Comparison of ENCODE assay signal across 8 cellular contexts in the genomic region with DNA sequence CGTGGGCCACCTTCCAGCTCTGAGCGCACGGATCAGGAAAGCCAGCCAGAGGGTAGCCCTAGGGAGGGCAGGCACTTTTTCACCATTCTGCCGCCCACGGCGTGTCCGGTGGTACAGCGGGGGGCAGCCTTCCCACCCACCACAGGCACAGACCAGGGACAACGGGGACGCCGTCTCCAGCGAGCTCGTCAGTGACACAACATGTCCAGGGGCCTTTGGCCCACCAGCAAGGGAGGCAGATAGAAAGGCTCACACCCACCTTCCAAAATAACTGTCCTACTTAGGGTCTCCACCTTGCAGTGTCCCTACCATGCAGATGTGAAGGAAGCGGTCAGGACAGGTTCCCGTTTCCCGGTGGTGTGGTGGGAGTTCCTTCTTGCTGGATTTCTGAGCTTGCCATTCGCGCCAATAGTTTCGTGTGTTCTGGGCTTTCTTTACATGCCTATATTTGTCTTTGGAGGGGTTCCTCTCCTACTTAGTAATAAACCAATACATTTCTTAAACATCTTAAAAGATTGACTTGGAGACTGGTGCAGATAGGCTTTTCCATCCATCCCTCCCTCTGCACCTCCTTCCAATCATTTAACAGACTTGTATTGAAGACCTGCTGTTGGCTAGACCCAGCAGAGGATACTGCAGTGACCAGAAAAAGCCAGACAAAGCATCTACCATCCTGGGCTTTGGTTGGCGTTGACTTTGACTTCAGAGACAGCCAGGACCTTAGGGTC. TPM values are rescaled to one million over a fixed set of nuclear protein-coding genes. Genes with fewer than 3 reads are reported as not detected.
A peak's percentile ranks its signal among the peaks of the same experiment; 100 is the strongest.
DNase-seq lines count a peak whose midpoint lies in the region; ATAC-seq, FAIRE-seq and TF ChIP-seq lines count a peak whose summit lies in the region.

No MANE protein-coding gene starts in this region.

- H3K27ac ChIP-seq in aorta (ENCODE audit: low read depth in 1 of 2, low read length in 2 of 2) = peak overlapping the region; percentile 62 to 97

- no peak for ATAC-seq in memory B cell (ENCODE audit: low read depth)
- ATAC-seq in aorta (ENCODE audit: low FRiP score) = peak; percentile 36
- no peak for ATAC-seq in GM19397 (IDR thresholded peaks at IDR 0.05; ENCODE audit: unreplicated experiment)
- no peak for ATAC-seq in HG03097 (IDR thresholded peaks at IDR 0.05; ENCODE audit: low FRiP score, unreplicated experiment)

- H3K9me3 ChIP-seq in aorta (ENCODE audit: control insufficient read depth, low read length) = no peaks in the 10 kb centered on the region

- WGBS in aorta, 2 donors = 4 to 5% methylated on average over 20 of the region's 20 CpGs

- H3K36me3 Mint-ChIP-seq in memory B cell = peaks cover 12% of the 10 kb centered on the region

- no peaks in the 10 kb centered on the region for H3K27me3 Mint-ChIP-seq in memory B cell

- H3K4me1 Mint-ChIP-seq in memory B cell = peaks cover 34% of the 10 kb centered on the region

- H3K4me3 ChIP-seq in Jurkat, Clone E6-1 (ENCODE audit: low read length) = peak overlapping the region; percentile 96
- H3K4me3 ChIP-seq in bronchial epithelial cell (ENCODE audit: low read depth, low read length) = peak overlapping the region; percentile 67
- peak overlapping the region; percentile 59 to 68 for H3K4me3 ChIP-seq in aorta (ENCODE audit: low read length in 2 of 2)

- H3K9me3 Mint-ChIP-seq in memory B cell = no peaks in the 10 kb centered on the region

- H3K36me3 ChIP-seq in bronchial epithelial cell (ENCODE audit: control insufficient read depth, insufficient read depth, low read length) (peaks cover 2% of the 10 kb centered on the region), aorta (ENCODE audit: control insufficient read depth in 1 of 2, insufficient read depth in 2 of 2, low read length in 1 of 2) (peaks cover 0 to 2% of the 10 kb centered on the region in 2 donors)

- H3K27ac Mint-ChIP-seq in memory B cell = peak overlapping the region; percentile 90

- H3K4me3 Mint-ChIP-seq in memory B cell = peak overlapping the region; percentile 87

- H3K27me3 ChIP-seq in bronchial epithelial cell (ENCODE audit: control insufficient read depth, insufficient read depth, low read length) (no peaks in the 10 kb centered on the region), aorta (ENCODE audit: control insufficient read depth in 1 of 2, insufficient read depth in 2 of 2, low read length in 1 of 2) (no peaks in the 10 kb centered on the region)

- no peak for FAIRE-seq in bronchial epithelial cell (lab: Jason Lieb, UNC)

- no peaks in the 10 kb centered on the region for H3K4me1 ChIP-seq in aorta (ENCODE audit: control insufficient read depth in 1 of 2, insufficient read depth in 2 of 2, low read length in 2 of 2)

- DNase-seq in DMS53 (lab: John Stamatoyannopoulos, UW) (peak; percentile 58), DMS53 treated with DMSO at 0.1 percent for 48 hours (lab: John Stamatoyannopoulos, UW; ENCODE audit: unreplicated experiment) (no peak), bronchial epithelial cell (ENCODE audit: low read depth) (peak; percentile 9), memory B cell (ENCODE audit: low spot score in 2 of 2) (no peak), aorta (peak in 1 of 2 donors; percentile 77)
- DNase-seq in Jurkat, Clone E6-1 (ENCODE audit: low read depth, low spot score) = no peak

- intact Hi-C loops in aorta (cut with DNase I) = loop anchor here in 1 of 2 donors (5.0 kb wide), 1 partner anchor 35 kb away; no protein-coding TSS in a partner anchor

- no peak for TF ChIP-seq CTCF in bronchial epithelial cell (IDR thresholded peaks at IDR 0.05; ENCODE audit: insufficient read depth, low read length, severe bottlenecking)

RNA-seq across cellular contexts. Expression of gene ASB1, which starts 0.9 kb away (rescaled TPM):
- polyA plus RNA-seq in Jurkat, Clone E6-1 (2012; ENCODE audit: insufficient read depth, insufficient read length) = 35.8 TPM
- 41.9 and 70.2 TPM in 2 replicates for total RNA-seq in bronchial epithelial cell
- total RNA-seq in aorta = 10 to 100 TPM; 31.3 to 42.8 TPM
- polyA plus RNA-seq in aorta = 10 to 100 TPM; 20.0 to 45.2 TPM

Comparison
In these comparisons a context has a peak if more than half of its experiments do, and no peak if none do; other contexts are left out.
1. DNase-seq: peak in DMS53 (single experiment) and bronchial epithelial cell (single experiment); none in DMS53 treated with DMSO at 0.1 percent for 48 hours (single experiment), Jurkat, Clone E6-1 (single experiment) and memory B cell (0 of 2).
2. Peak in every context shown above with its lines, with median percentiles within 50 percentile points of each other: H3K4me3 ChIP-seq.